In the genomic region with DNA sequence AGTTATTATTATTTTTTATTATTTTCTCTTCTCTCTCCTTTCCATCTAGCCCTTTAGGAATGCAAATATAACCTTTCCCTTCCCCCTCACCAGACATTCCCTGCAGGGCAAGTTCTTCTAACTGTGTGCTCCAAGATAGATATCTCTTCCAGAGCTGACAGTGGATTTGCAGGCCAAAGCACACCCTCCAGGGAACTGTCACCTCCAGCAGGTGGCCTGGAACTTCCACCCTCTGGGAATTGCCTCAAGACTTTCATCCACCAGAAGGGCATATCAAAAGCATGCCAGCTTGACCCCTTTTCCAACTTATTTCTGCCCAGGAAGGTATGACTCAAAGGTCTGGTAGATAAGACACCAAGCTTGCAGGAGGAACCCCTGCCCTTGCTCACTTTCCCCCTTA, we compare ENCODE assay signal across 25 cellular contexts. TPM values are rescaled to one million over a fixed set of nuclear protein-coding genes. Genes with fewer than 3 reads are reported as not detected.
DNase-seq lines count a peak whose midpoint lies in the region; TF ChIP-seq lines count a peak whose summit lies in the region.
"Had no signal": no experiment of that assay in that cellular context is flagged by ENCODE, and none has a peak within 500 bp of the region (broad histone marks: within the 10 kb centered on the region; RNA-seq: fewer than 3 reads in every experiment).

No MANE protein-coding gene starts in this region.

- H3K4me1 ChIP-seq in mesendoderm (ENCODE audit: control insufficient read depth, low read depth, low read length) (peaks cover 5% of the 10 kb centered on the region), H9 (ENCODE audit: insufficient read depth, low read length) (peaks cover 8% of the 10 kb centered on the region; the same call in 1 of the 2 replicates)
- H3K4me1 ChIP-seq: BE2C had no signal

- no peak overlapping the region for H3K23ac ChIP-seq in mesendoderm (ENCODE audit: low read length)
- H3K23ac ChIP-seq in H9 (ENCODE audit: insufficient read length, low read depth, low read length): no peak overlapping the region

- H3K9ac ChIP-seq in mesendoderm (ENCODE audit: low read length) (no peak overlapping the region), H9 (ENCODE audit: extremely low read depth, insufficient read length, low read length) (no peak overlapping the region)
- H3K9ac ChIP-seq: BLaER1 had no signal

- no peaks in the 10 kb centered on the region for H3K23me2 ChIP-seq in H9 (ENCODE audit: insufficient read length, low read depth, low read length, poor library complexity, severe bottlenecking)

- H4K20me1 ChIP-seq in H9 (ENCODE audit: control insufficient read depth, insufficient read depth, insufficient read length): no peaks in the 10 kb centered on the region
- H4K20me1 ChIP-seq: BLaER1 had no signal

- no peak overlapping the region for H2BK20ac ChIP-seq in H9 (ENCODE audit: low read depth, low read length, poor library complexity, severe bottlenecking)

- H3K4me1 Mint-ChIP-seq in H9: peaks cover 26 to 31% of the 10 kb centered on the region in 2 experiments
- H3K4me1 Mint-ChIP-seq: CD14-positive monocyte; CD8-positive, alpha-beta memory T cell had no signal

- H3K27ac Mint-ChIP-seq in H9: no peak overlapping the region
- H3K27ac Mint-ChIP-seq: CD14-positive monocyte; CD4-positive, alpha-beta memory T cell; CD4-positive, CD25-positive, alpha-beta regulatory T cell; CD8-positive, alpha-beta memory T cell had no signal

- H3K9me3 Mint-ChIP-seq in H9: no peaks in the 10 kb centered on the region; a peak in 1 of 5 replicates

- H4K91ac ChIP-seq in H9 (ENCODE audit: insufficient read length, low read depth, low read length): no peak overlapping the region

- no peak overlapping the region for H3K18ac ChIP-seq in mesendoderm (ENCODE audit: low read length)
- H3K18ac ChIP-seq in H9 (ENCODE audit: insufficient read length, low read depth, low read length): no peak overlapping the region

- H3K36me3 Mint-ChIP-seq in H9 (ENCODE audit: insufficient read depth in 1 of 3, low read depth in 3 of 3): no peaks in the 10 kb centered on the region; a peak in 2 of 7 replicates
- H3K36me3 Mint-ChIP-seq: CD14-positive monocyte; CD4-positive, alpha-beta memory T cell; CD4-positive, CD25-positive, alpha-beta regulatory T cell; CD8-positive, alpha-beta memory T cell had no signal

- no peak overlapping the region for H3K4me3 Mint-ChIP-seq in H9
- H3K4me3 Mint-ChIP-seq: CD14-positive monocyte; CD4-positive, alpha-beta memory T cell; CD4-positive, CD25-positive, alpha-beta regulatory T cell; CD8-positive, alpha-beta memory T cell had no signal

- H2BK12ac ChIP-seq in H9 (ENCODE audit: insufficient read length, low read depth, low read length): no peak overlapping the region

- H2BK120ac ChIP-seq in mesendoderm (ENCODE audit: low read depth, low read length) (no peak overlapping the region), H9 (ENCODE audit: low read depth, low read length, poor library complexity, severe bottlenecking) (no peak overlapping the region)

- H3K27me3 Mint-ChIP-seq in H9 (ENCODE audit: low read depth): peaks cover 18% of the 10 kb centered on the region

- no peak overlapping the region for H3K4me2 ChIP-seq in mesendoderm (ENCODE audit: low read length)
- H3K4me2 ChIP-seq in H9 (ENCODE audit: insufficient read depth, insufficient read length, low read length): no peak overlapping the region
- H3K4me2 ChIP-seq: BLaER1 had no signal

- no peaks in the 10 kb centered on the region for H3K79me1 ChIP-seq in mesendoderm (ENCODE audit: low read length)
- H3K79me1 ChIP-seq in H9 (ENCODE audit: insufficient read depth, low read depth, low read length, poor library complexity, severe bottlenecking): no peaks in the 10 kb centered on the region

- no peak overlapping the region for H3K14ac ChIP-seq in H9 (ENCODE audit: insufficient read depth, low read length)

- H3K27me3 ChIP-seq in mesendoderm (ENCODE audit: insufficient read depth, low read length, poor library complexity) (no peaks in the 10 kb centered on the region), H9 (ENCODE audit: insufficient read depth, low read length) (no peaks in the 10 kb centered on the region)
- H3K27me3 ChIP-seq: BE2C, BLaER1 had no signal

- H3K56ac ChIP-seq in mesendoderm (ENCODE audit: low read length) (no peak overlapping the region), H9 (ENCODE audit: insufficient read length, low read depth, low read length) (no peak overlapping the region)

- H3K36me3 ChIP-seq in mesendoderm (ENCODE audit: control insufficient read depth, insufficient read depth, low read length): no peaks in the 10 kb centered on the region
- H3K36me3 ChIP-seq: BE2C, BLaER1 had no signal

- H2AK5ac ChIP-seq in mesendoderm (ENCODE audit: low read length) (no peak overlapping the region), H9 (ENCODE audit: insufficient read length, low read length) (no peak overlapping the region)

- H2BK15ac ChIP-seq in mesendoderm (replicated peaks; ENCODE audit: low read depth) (no peak overlapping the region), H9 (ENCODE audit: low read depth, low read length) (no peak overlapping the region)

- H3K79me2 ChIP-seq in mesendoderm (ENCODE audit: control insufficient read depth, insufficient read depth, low read length) (no peaks in the 10 kb centered on the region), H9 (ENCODE audit: insufficient read depth, low read length) (no peaks in the 10 kb centered on the region)

- no peak overlapping the region for H3T11ph ChIP-seq in H9 (ENCODE audit: low read length)

- H3K4me3 ChIP-seq in mesendoderm (ENCODE audit: low read length): no peak overlapping the region
- H3K4me3 ChIP-seq: BLaER1 had no signal

- no peak overlapping the region for H2AFZ ChIP-seq in H9 (ENCODE audit: low read length)

- H3K27ac ChIP-seq in mesendoderm (ENCODE audit: low read depth, low read length): peak overlapping the region; percentile 54
- no peak overlapping the region for H3K27ac ChIP-seq in H9 (ENCODE audit: insufficient read length, low read depth, low read length)
- H3K27ac ChIP-seq: BLaER1 had no signal

- H3K9me3 ChIP-seq in H9 (ENCODE audit: control insufficient read depth, low read depth, low read length): no peaks in the 10 kb centered on the region
- H3K9me3 ChIP-seq: BE2C, BLaER1 had no signal

- H4K5ac ChIP-seq in mesendoderm (ENCODE audit: low read length) (no peak overlapping the region), H9 (ENCODE audit: insufficient read length, low read depth, low read length) (no peak overlapping the region)

- H3K4ac ChIP-seq in mesendoderm (ENCODE audit: low read depth, low read length) (no peak overlapping the region), H9 (ENCODE audit: low read depth, low read length) (no peak overlapping the region)

- H4K8ac ChIP-seq in mesendoderm (ENCODE audit: low read depth, low read length) (no peak overlapping the region), H9 (replicated peaks; ENCODE audit: insufficient read length, low read depth, low read length) (no peak overlapping the region)

- no peak for TF ChIP-seq CTCF in H9 (conservative IDR thresholded peaks at IDR 0.05)

- H2BK5ac ChIP-seq in mesendoderm (ENCODE audit: low read length) (no peak overlapping the region), H9 (ENCODE audit: insufficient read length, low read length) (no peak overlapping the region)

- DNase-seq in M059J (ENCODE audit: low read depth): peak; percentile 9
- peak; percentile 90 for DNase-seq in mesendoderm
- no peak for DNase-seq in activated CD4-positive, CD25-positive, alpha-beta regulatory T cell treated with anti-CD3 and anti-CD28 coated beads, Interleukin-2, amount 50 U/mL, for 72 hours
- DNase-seq in SIG-M5 (lab: John Stamatoyannopoulos, UW): no peak
- DNase-seq in H9: no peak
- DNase-seq: 8988T; ACHN; BE2C; C1 segment of cervical spinal cord; CD4-positive, alpha-beta memory T cell; CD4-positive, CD25-positive, alpha-beta regulatory T cell; CD8-positive, alpha-beta memory T cell; COR-L47; DMS 273 treated with DMSO at 0.1 percent for 48 hours; DMS153; DMS53; DMS79; DND-41; EL; GF-D8 had no signal

RNA-seq across cellular contexts. Expression of gene KCNA5, which starts 13.6 kb away (rescaled TPM):
- not detected in 2 replicates for total RNA-seq in M059J (2014; rRNA removed; shearing (Covaris generic))
- 1.6 TPM for polyA plus RNA-seq in mesendoderm (2013, experiment 1 of 2)
- polyA plus RNA-seq in mesendoderm (2013, experiment 2 of 2): 1.4 TPM
- 0.09 and 0.22 TPM in 2 replicates for total RNA-seq in H9 (2021)
- total RNA-seq: A673; CD4-positive, alpha-beta memory T cell; CD4-positive, CD25-positive, alpha-beta regulatory T cell; CD8-positive, alpha-beta memory T cell; Daoy had no signal
- polyA plus RNA-seq: AG04450; CD14-positive monocyte; CD4-positive, alpha-beta memory T cell; CD4-positive, CD25-positive, alpha-beta regulatory T cell; CD8-positive, alpha-beta memory T cell had no signal

Comparison
In these comparisons a context has a peak if more than half of its experiments do, and no peak if none do; other contexts are left out.
1. DNase-seq: peak in M059J (single experiment) and mesendoderm (single experiment); none in activated CD4-positive, CD25-positive, alpha-beta regulatory T cell treated with anti-CD3 and anti-CD28 coated beads, Interleukin-2, amount 50 U/mL, for 72 hours (single experiment), SIG-M5 (single experiment) and H9 (single experiment).